ENCODE assay signal across 23 cellular contexts in the genomic region with DNA sequence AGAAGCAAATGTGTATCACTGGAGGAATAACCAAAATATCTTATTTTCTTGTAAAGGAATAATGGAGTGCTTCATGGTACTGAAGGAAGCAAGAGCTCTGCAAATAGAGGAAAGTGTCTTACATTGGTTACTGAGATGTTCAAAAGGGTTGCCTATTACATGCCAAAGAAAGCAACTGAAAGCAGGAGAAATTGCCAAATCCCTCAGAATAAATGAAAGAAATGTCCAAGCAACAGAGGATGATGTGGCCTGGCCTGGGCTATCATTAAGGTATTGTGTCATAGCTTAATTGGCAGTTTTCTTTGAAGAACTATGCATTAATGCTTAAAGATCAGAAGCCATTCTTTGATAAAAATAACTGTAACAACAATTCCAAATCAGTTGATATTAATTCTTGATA.
"Had no signal": no experiment of that assay in that cellular context is flagged by ENCODE, and none has a peak within 500 bp of the region (broad histone marks: within the 10 kb centered on the region; RNA-seq: fewer than 3 reads in every experiment).

No MANE protein-coding gene starts in this region.

- H3K27ac ChIP-seq: brain microvascular endothelial cell, cardiac muscle cell, PC-9 had no signal

- H3K4me3 Mint-ChIP-seq: activated CD8-positive, alpha-beta T cell treated with anti-CD3 and anti-CD28 coated beads, Interleukin-2, amount 10 ng/mL, durations not matched to agents 7 days and 5 days; activated naive CD4-positive, alpha-beta T cell treated with anti-CD3 and anti-CD28 coated beads for 36 hours; activated naive CD8-positive, alpha-beta T cell; activated T-cell treated with anti-CD3 and anti-CD28 coated beads, Interleukin-2, amount 50 U/mL, for 24 hours; T-helper 17 cell; WTC11 had no signal

- H3K36me3 ChIP-seq: brain microvascular endothelial cell, cardiac muscle cell had no signal

- H3K4me1 Mint-ChIP-seq: T-helper 17 cell, WTC11 had no signal

- H3K27me3 Mint-ChIP-seq: activated naive CD8-positive, alpha-beta T cell; activated T-cell treated with anti-CD3 and anti-CD28 coated beads, Interleukin-2, amount 50 U/mL, for 24 hours; T-helper 17 cell had no signal

- H3K4me3 ChIP-seq: cardiac muscle cell, PC-9 had no signal

- H3K27ac Mint-ChIP-seq: activated CD8-positive, alpha-beta T cell treated with anti-CD3 and anti-CD28 coated beads, Interleukin-2, amount 10 ng/mL, durations not matched to agents 7 days and 5 days; activated naive CD4-positive, alpha-beta T cell treated with anti-CD3 and anti-CD28 coated beads for 36 hours; activated naive CD8-positive, alpha-beta T cell; activated T-cell treated with anti-CD3 and anti-CD28 coated beads, Interleukin-2, amount 50 U/mL, for 24 hours; T-helper 17 cell; WTC11 had no signal

- H3K27me3 ChIP-seq: brain microvascular endothelial cell, cardiac muscle cell had no signal

- H3K4me2 ChIP-seq: PC-9 had no signal

- H2AFZ ChIP-seq: PC-9 had no signal

- H3K9me3 Mint-ChIP-seq: activated naive CD4-positive, alpha-beta T cell treated with anti-CD3 and anti-CD28 coated beads for 36 hours; activated T-cell treated with anti-CD3 and anti-CD28 coated beads, Interleukin-2, amount 50 U/mL, for 24 hours had no signal

- DNase-seq: activated CD4-positive, alpha-beta T cell treated with anti-CD3 and anti-CD28 coated beads for 48 hours; activated CD4-positive, alpha-beta T cell treated with anti-CD3 and anti-CD28 coated beads, Interleukin-2, amount 50 U/mL, for 4 hours; activated CD4-positive, CD25-positive, alpha-beta regulatory T cell treated with anti-CD3 and anti-CD28 coated beads, Interleukin-2, amount 50 U/mL, for 72 hours; activated CD8-positive, alpha-beta memory T cell treated with anti-CD3 and anti-CD28 coated beads, Interleukin-2, amount 50 U/mL, for 48 hours; activated CD8-positive, alpha-beta T cell treated with anti-CD3 and anti-CD28 coated beads, Interleukin-2, amount 10 ng/mL, durations not matched to agents 7 days and 5 days; activated gamma-delta T cell; activated naive CD4-positive, alpha-beta T cell treated with anti-CD3 and anti-CD28 coated beads for 36 hours; activated T-cell treated with anti-CD3 and anti-CD28 coated beads, Interleukin-2, amount 50 U/mL, for 24 hours; amygdala; brain microvascular endothelial cell; Karpas-422; NCI-H146; NCI-H187 treated with DMSO at 0.1 percent for 48 hours; NCI-H2081 treated with DMSO at 0.1 percent for 48 hours; NCI-H446; NCI-H524; PC-9; SIG-M5; T-helper 17 cell; T-helper 9 cell had no signal
